Comparison of ENCODE assay signal across 20 cellular contexts in genomic region chr15:37397266-37398022, GRCh38.
"Had no signal": no experiment of that assay in that cellular context is flagged by ENCODE, and none has a peak within 500 bp of the region (broad histone marks: within the 10 kb centered on the region; RNA-seq: fewer than 3 reads in every experiment).

No MANE protein-coding gene starts in this region.

- DNase-seq: activated CD4-positive, alpha-beta T cell treated with anti-CD3 and anti-CD28 coated beads for 48 hours; activated CD4-positive, alpha-beta T cell treated with anti-CD3 and anti-CD28 coated beads, Interleukin-2, amount 50 U/mL, for 4 hours; activated CD4-positive, CD25-positive, alpha-beta regulatory T cell treated with anti-CD3 and anti-CD28 coated beads, Interleukin-2, amount 50 U/mL, for 72 hours; activated CD8-positive, alpha-beta memory T cell treated with anti-CD3 and anti-CD28 coated beads, Interleukin-2, amount 50 U/mL, for 48 hours; activated CD8-positive, alpha-beta T cell treated with anti-CD3 and anti-CD28 coated beads, Interleukin-2, amount 10 ng/mL, durations not matched to agents 7 days and 5 days; activated T-cell treated with anti-CD3 and anti-CD28 coated beads, Interleukin-2, amount 50 U/mL, for 1 hour; aorta; central memory CD4-positive, alpha-beta T cell; Karpas-422; MM.1S; NCI-H1694; NCI-H2029; NCI-H2107; NCI-H510A treated with DMSO at 0.1 percent for 48 hours; OCI-M1; RPMI8226 had no signal

- ATAC-seq: activated CD8-positive, alpha-beta T cell treated with anti-CD3 and anti-CD28 coated beads, Interleukin-2, amount 10 ng/mL, durations not matched to agents 7 days and 5 days; Panc1; Right ventricle myocardium inferior; WTC11 had no signal

- H3K4me3 ChIP-seq: SK-N-MC had no signal

- H3K27ac ChIP-seq: SK-N-MC had no signal
